ENCODE assay signal across 38 cellular contexts in genomic region chr2:68603059-68603458, GRCh38. TPM values are rescaled to one million over a fixed set of nuclear protein-coding genes. Genes with fewer than 3 reads are reported as not detected.
"Had no signal": no experiment of that assay in that cellular context is flagged by ENCODE, and none has a peak within 500 bp of the region (broad histone marks: within the 10 kb centered on the region; RNA-seq: fewer than 3 reads in every experiment).

No MANE protein-coding gene starts in this region.

- H3K4me3 ChIP-seq: MG63 had no signal

- H3K27me3 ChIP-seq: MG63 had no signal

- DNase-seq: Kasumi-1, MG63, MM.1S, MV-4-11, NCI-H1048, NCI-H1092, NCI-H1092 treated with DMSO at 0.1 percent for 48 hours, NCI-H1105, NCI-H1105 treated with DMSO at 0.1 percent for 48 hours, NCI-H1417, NCI-H1417 treated with DMSO at 0.1 percent for 48 hours, NCI-H1436, NCI-H1436 treated with DMSO at 0.1 percent for 48 hours, NCI-H146, NCI-H1694, NCI-H1694 treated with DMSO at 0.1 percent for 48 hours, NCI-H187, NCI-H187 treated with DMSO at 0.1 percent for 48 hours, NCI-H1930, NCI-H2029, NCI-H2029 treated with DMSO at 0.1 percent for 48 hours, NCI-H2081, NCI-H2081 treated with DMSO at 0.1 percent for 48 hours, NCI-H2107, NCI-H2171, NCI-H2171 treated with DMSO at 0.1 percent for 48 hours, NCI-H2227 treated with DMSO at 0.1 percent for 48 hours, NCI-H226, NCI-H345, NCI-H446, NCI-H446 treated with DMSO at 0.1 percent for 48 hours, NCI-H510A, NCI-H510A treated with DMSO at 0.1 percent for 48 hours, NCI-H524, NCI-H524 treated with DMSO at 0.1 percent for 48 hours had no signal

- H3K36me3 ChIP-seq: MG63 had no signal

RNA-seq across cellular contexts. Expression of gene PROKR1, which starts 40.3 kb away (rescaled TPM):
- total RNA-seq: LHCN-M2, MCF 10A, NCI-H460 had no signal
